In genomic region chr1:26145960-26146294, GRCh38 we compare ENCODE assay signal across 2 cellular contexts.
TF ChIP-seq lines count a peak whose summit lies in the region.

No MANE protein-coding gene starts in this region.

TF ChIP-seq in HEK293T, 16 proteins besides CTCF, POLR2A, EP300 and RAD21:
- TF ChIP-seq LEF1 (IDR thresholded peaks at IDR 0.05; ENCODE audit: borderline replicate concordance) (no peak), L3MBTL2 (conservative IDR thresholded peaks at IDR 0.05) (no peak), BHLHE40 (IDR thresholded peaks at IDR 0.05; ENCODE audit: borderline replicate concordance) (no peak), PKNOX1 (IDR thresholded peaks at IDR 0.05) (no peak), ELF4 (IDR thresholded peaks at IDR 0.05) (no peak), HDGF (IDR thresholded peaks at IDR 0.05; ENCODE audit: borderline replicate concordance) (no peak), FOXK2 (IDR thresholded peaks at IDR 0.05) (no peak), FOXA1 (IDR thresholded peaks at IDR 0.05) (no peak), ARNT (IDR thresholded peaks at IDR 0.05) (no peak), NFRKB (IDR thresholded peaks at IDR 0.05) (no peak), SP1 (IDR thresholded peaks at IDR 0.05) (no peak), TARDBP (IDR thresholded peaks at IDR 0.05) (no peak), ZNF384 (IDR thresholded peaks at IDR 0.05) (no peak), CTBP1 (IDR thresholded peaks at IDR 0.05; ENCODE audit: borderline replicate concordance) (no peak), SUZ12 (IDR thresholded peaks at IDR 0.05) (no peak), FOXM1 (IDR thresholded peaks at IDR 0.05; ENCODE audit: borderline replicate concordance) (no peak)

TF ChIP-seq in H1, 55 proteins besides CTCF, POLR2A, EP300 and RAD21:
- TF ChIP-seq GABPA (IDR thresholded peaks at IDR 0.05; ENCODE audit: borderline replicate concordance, insufficient read depth, low read length) (no peak), ZNF274 (IDR thresholded peaks at IDR 0.05; ENCODE audit: borderline replicate concordance, extremely low read depth, low read length) (no peak), SIX5 (IDR thresholded peaks at IDR 0.05; ENCODE audit: low read depth, low read length) (no peak), MAX (IDR thresholded peaks at IDR 0.05) (no peak), KDM1A (IDR thresholded peaks at IDR 0.05; ENCODE audit: borderline replicate concordance, low read length) (no peak), GTF2F1 (IDR thresholded peaks at IDR 0.05; ENCODE audit: borderline replicate concordance, low read depth, low read length) (no peak), SP1 (IDR thresholded peaks at IDR 0.05; ENCODE audit: low read depth, low read length) (no peak)
TF ChIP-seq in H1: peak in this region for 0.
